Comparison of ENCODE assay signal across 8 cellular contexts in genomic region chr10:47361293-47361692, GRCh38. TPM values are rescaled to one million over a fixed set of nuclear protein-coding genes. Genes with fewer than 3 reads are reported as not detected.
DNase-seq lines count a peak whose midpoint lies in the region; ATAC-seq, FAIRE-seq and TF ChIP-seq lines count a peak whose summit lies in the region.

No MANE protein-coding gene starts in this region.

- H3K9me3 ChIP-seq in K562 (replicated peaks; ENCODE audit: control insufficient read depth, insufficient read depth, low read depth, low read length) (no peaks in the 10 kb centered on the region), upper lobe of right lung (no peaks in the 10 kb centered on the region), uterus (no peaks in the 10 kb centered on the region)

- H3K79me2 ChIP-seq in K562 (ENCODE audit: control insufficient read depth, insufficient read depth, low read length) = no peaks in the 10 kb centered on the region

- CTCF ChIA-PET in activated CD4-positive, alpha-beta T cell treated with anti-CD3 and anti-CD28 coated beads for 36 hours (lab: Charles Lee) = interaction anchor here (0.7 to 1.5 kb wide), 7 partner anchors 8 to 268 kb away, joined by 3 to 6 read pairs (median 3); no protein-coding TSS in a partner anchor
- CTCF ChIA-PET in K562 (lab: Yijun Ruan, JAX; ENCODE audit: low intra/inter-chr PET ratio) = no interaction called here

- no peak for TF ChIP-seq POLR2A in K562 (conservative IDR thresholded peaks at IDR 0.05)
- no peak for TF ChIP-seq POLR2A in uterus (IDR thresholded peaks at IDR 0.05)

- H3K4me3 ChIP-seq in K562 = no peak overlapping the region
- H3K4me3 ChIP-seq in upper lobe of right lung = no peak overlapping the region
- H3K4me3 ChIP-seq in uterus = no peak overlapping the region

- H4K20me1 ChIP-seq in K562 (replicated peaks; ENCODE audit: control insufficient read depth, insufficient read depth, low read length) = no peaks in the 10 kb centered on the region

- H3K27me3 ChIP-seq in K562 (ENCODE audit: control insufficient read depth in 2 of 2, insufficient read depth in 2 of 2, low read length in 2 of 2) = peaks cover 22 to 43% of the 10 kb centered on the region in 2 experiments
- H3K27me3 ChIP-seq in upper lobe of right lung = no peaks in the 10 kb centered on the region
- H3K27me3 ChIP-seq in uterus = no peaks in the 10 kb centered on the region

- intact Hi-C loops in activated CD4-positive, alpha-beta T cell treated with anti-CD3 and anti-CD28 coated beads for 36 hours (cut with DNase I, micrococcal nuclease) = no loop called here
- intact Hi-C loops in K562 (cut with micrococcal nuclease) (loop anchor here (2.0 to 5.0 kb wide), 2 partner anchors 36 to 91 kb away; no protein-coding TSS in a partner anchor), left colon (cut with DNase I, micrococcal nuclease) (no loop called here), upper lobe of right lung (cut with DNase I) (no loop called here), uterus (cut with DNase I; ENCODE audit: low total_unique reads) (no loop called here)

- no peaks in the 10 kb centered on the region for H3K36me3 Mint-ChIP-seq in activated CD4-positive, alpha-beta T cell treated with anti-CD3 and anti-CD28 coated beads for 36 hours (ENCODE audit: low read depth)

- in situ Hi-C loops in K562 (cut with MboI) = no loop called here

- no peak overlapping the region for H3K4me3 Mint-ChIP-seq in activated CD4-positive, alpha-beta T cell treated with anti-CD3 and anti-CD28 coated beads for 36 hours

- H3K9ac ChIP-seq in K562 (ENCODE audit: insufficient read depth in 1 of 2, low read depth in 2 of 2, low read length in 2 of 2) = no peak overlapping the region

- FAIRE-seq in K562 (lab: Jason Lieb, UNC) = no peak

- peak; percentile 62 to 84 for TF ChIP-seq RAD21 in K562 (CRISPR knock-in tag; conservative IDR thresholded peaks at IDR 0.05 in 1 of 2, IDR thresholded peaks at IDR 0.05 in 1 of 2)

- peak; percentile 65 for DNase-seq in activated CD4-positive, alpha-beta T cell treated with anti-CD3 and anti-CD28 coated beads for 36 hours
- DNase-seq in activated CD4-positive, alpha-beta T cell treated with anti-CD3 and anti-CD28 coated beads, Interleukin-2, amount 50 U/mL, for 4 hours = no peak
- DNase-seq in M059J (ENCODE audit: low read depth) = peak; percentile 34
- DNase-seq in K562 (ENCODE audit: extremely low read depth in 1 of 4, low spot score in 3 of 4) = peak; percentile 76 to 89 (median 84)
- DNase-seq in left colon = peak in 1 of 2 donors; percentile 54
- no peak for DNase-seq in upper lobe of right lung
- no peak for DNase-seq in uterus

- POLR2A ChIA-PET in activated CD4-positive, alpha-beta T cell treated with anti-CD3 and anti-CD28 coated beads for 36 hours (lab: Charles Lee) = no interaction called here
- POLR2A ChIA-PET in K562 (lab: Yijun Ruan, JAX) = interaction anchor here (1.0 kb wide), 1 partner anchor 16 kb away, joined by 3 read pairs; no protein-coding TSS in a partner anchor

- no peak overlapping the region for H3K4me2 ChIP-seq in K562 (ENCODE audit: insufficient read depth, low read length)

- TF ChIP-seq CTCF in K562 (IDR thresholded peaks at IDR 0.05 in 2 of 3, conservative IDR thresholded peaks at IDR 0.05 in 1 of 3; ENCODE audit: insufficient read depth in 2 of 3, low read depth in 1 of 3, low read length in 3 of 3) (peak; percentile 87 to 98 (median 94)), upper lobe of right lung (IDR thresholded peaks at IDR 0.05) (peak; percentile 70), uterus (IDR thresholded peaks at IDR 0.05) (peak in 2 of 4 experiments; percentile 18 to 27)

- H3K9me3 Mint-ChIP-seq in activated CD4-positive, alpha-beta T cell treated with anti-CD3 and anti-CD28 coated beads for 36 hours (ENCODE audit: low read depth) = no peaks in the 10 kb centered on the region

- H3K27ac ChIP-seq in K562 (ENCODE audit: extremely low read depth, low read depth, low read length) (no peak overlapping the region), upper lobe of right lung (no peak overlapping the region), uterus (no peak overlapping the region)

- no peaks in the 10 kb centered on the region for H3K4me1 Mint-ChIP-seq in activated CD4-positive, alpha-beta T cell treated with anti-CD3 and anti-CD28 coated beads for 36 hours

- no peak overlapping the region for H2AFZ ChIP-seq in K562 (ENCODE audit: low read depth, low read length)

- ATAC-seq in activated CD4-positive, alpha-beta T cell treated with anti-CD3 and anti-CD28 coated beads for 36 hours = no peak
- ATAC-seq in K562 (peak; percentile 96), left colon (peak; percentile 39), upper lobe of right lung (peak; percentile 67), GM18519 (IDR thresholded peaks at IDR 0.05; ENCODE audit: low FRiP score, unreplicated experiment) (no peak)

- 22% methylated on average over 9 of the region's 9 CpGs for WGBS in K562 (ENCODE audit: insufficient coverage, low coverage, missing lambda C conversion rate)

- H3K27me3 Mint-ChIP-seq in activated CD4-positive, alpha-beta T cell treated with anti-CD3 and anti-CD28 coated beads for 36 hours = peaks cover 2% of the 10 kb centered on the region

- H3K9me1 ChIP-seq in K562 (ENCODE audit: control insufficient read depth, insufficient read depth, low read length) = no peaks in the 10 kb centered on the region

- no TSS peak for BruUV-seq in K562 (replicated peaks; lab: Mats Ljungman, UMichigan)

- TF ChIP-seq EP300 in K562 (IDR thresholded peaks at IDR 0.05; ENCODE audit: low read length) = no peak

- H3K36me3 ChIP-seq in K562 (ENCODE audit: control insufficient read depth, insufficient read depth, low read length) (no peaks in the 10 kb centered on the region), upper lobe of right lung (no peaks in the 10 kb centered on the region), uterus (no peaks in the 10 kb centered on the region)

- H3K27ac Mint-ChIP-seq in activated CD4-positive, alpha-beta T cell treated with anti-CD3 and anti-CD28 coated beads for 36 hours = no peak overlapping the region

- H3K4me1 ChIP-seq in K562 (replicated peaks in 1 of 2; ENCODE audit: control insufficient read depth in 2 of 2, insufficient read depth in 2 of 2, low read length in 2 of 2) (peaks cover 0 to 3% of the 10 kb centered on the region in 2 experiments; a peak in 1 of 5 replicates), upper lobe of right lung (no peaks in the 10 kb centered on the region), uterus (no peaks in the 10 kb centered on the region)

RNA-seq across cellular contexts. Expression of gene RBP3, which starts 13.1 kb away (rescaled TPM):
- total RNA-seq in activated CD4-positive, alpha-beta T cell treated with anti-CD3 and anti-CD28 coated beads for 36 hours = not detected
- not detected in 2 replicates for total RNA-seq in M059J (2014; rRNA removed; shearing (Covaris generic))
- not detected in 2 replicates for total RNA-seq in K562 (2011; cell fraction: chromatin; rRNA removed; ENCODE audit: low replicate concordance)
- total RNA-seq in K562 (2011; cell fraction: nucleolus; rRNA removed) = not detected in 2 replicates
- not detected in 2 replicates for total RNA-seq in K562 (2011; cell fraction: nucleoplasm; rRNA removed)
- total RNA-seq in K562 (2014; rRNA removed) = not detected in 2 replicates
- total RNA-seq in K562 (2014; rRNA removed; fragmentation: Illumina TruSeq; extraction: Trizol) = not detected in 2 replicates
- total RNA-seq in K562 (2015; rRNA removed; fragmentation: Illumina TruSeq; extraction: Trizol) = not detected in 2 replicates
- total RNA-seq in K562 (2021) = not detected in 2 replicates
- polyA plus RNA-seq in K562 (2011; rRNA removed) = not detected in 2 replicates
- not detected in 2 replicates for polyA plus RNA-seq in K562 (2011; cell fraction: cytosol; rRNA removed)
- not detected in 2 replicates for polyA plus RNA-seq in K562 (2011; cell fraction: nucleus; rRNA removed)
- not detected in 2 replicates for polyA plus RNA-seq in K562 (2012)
- not detected in 2 replicates for polyA plus RNA-seq in K562 (2014; fragmentation: Illumina TruSeq; extraction: Trizol)
- not detected for polyA plus RNA-seq in K562 (2014; fragmentation: Nextera tagmentation; extraction: Ambion mirVana)
- not detected in 2 replicates for polyA plus RNA-seq in K562 (2014; rRNA removed)
- polyA minus RNA-seq in K562 (2011; rRNA and poly(A)+ RNA removed) = not detected in 2 replicates
- polyA minus RNA-seq in K562 (2011; cell fraction: cytosol; rRNA and poly(A)+ RNA removed) = not detected in 2 replicates
- polyA minus RNA-seq in K562 (2011; cell fraction: nucleus; rRNA and poly(A)+ RNA removed) = not detected in 2 replicates
- total RNA-seq in left colon = not detected
- not detected for total RNA-seq in upper lobe of right lung
- total RNA-seq in uterus = not detected

RNA-seq across cellular contexts. Expression of gene ZNF488, which starts 22.8 kb away (rescaled TPM):
- total RNA-seq in activated CD4-positive, alpha-beta T cell treated with anti-CD3 and anti-CD28 coated beads for 36 hours = under 1 TPM; 0.70 to 0.75 TPM
- 0.62 and 0.79 TPM in 2 replicates for total RNA-seq in M059J (2014; rRNA removed; shearing (Covaris generic))
- 0.30 TPM in 1 of 2 replicates, not detected in the other for total RNA-seq in K562 (2011; cell fraction: chromatin; rRNA removed; ENCODE audit: low replicate concordance)
- 0.13 and 0.33 TPM in 2 replicates for total RNA-seq in K562 (2011; cell fraction: nucleolus; rRNA removed)
- total RNA-seq in K562 (2011; cell fraction: nucleoplasm; rRNA removed) = not detected in 2 replicates
- not detected in 2 replicates for total RNA-seq in K562 (2014; rRNA removed)
- not detected in 2 replicates for total RNA-seq in K562 (2014; rRNA removed; fragmentation: Illumina TruSeq; extraction: Trizol)
- total RNA-seq in K562 (2015; rRNA removed; fragmentation: Illumina TruSeq; extraction: Trizol) = 0.04 TPM in 1 of 2 replicates, not detected in the other
- total RNA-seq in K562 (2021) = 0.07 and 0.11 TPM in 2 replicates
- 0.04 and 0.08 TPM in 2 replicates for polyA plus RNA-seq in K562 (2011; rRNA removed)
- 0.01 and 0.15 TPM in 2 replicates for polyA plus RNA-seq in K562 (2011; cell fraction: cytosol; rRNA removed)
- 0.13 TPM in 1 of 2 replicates, not detected in the other for polyA plus RNA-seq in K562 (2011; cell fraction: nucleus; rRNA removed)
- polyA plus RNA-seq in K562 (2012) = 0.05 TPM in 1 of 2 replicates, not detected in the other
- polyA plus RNA-seq in K562 (2014; fragmentation: Illumina TruSeq; extraction: Trizol) = 0.09 TPM in 1 of 2 replicates, not detected in the other
- under 1 TPM in 1 of 2 experiments, not detected in 1; 0.03 TPM for polyA plus RNA-seq in K562 (2014; fragmentation: Nextera tagmentation; extraction: Ambion mirVana)
- polyA plus RNA-seq in K562 (2014; rRNA removed) = 0.04 TPM in 1 of 2 replicates, not detected in the other
- 0.14 TPM in 1 of 2 replicates, not detected in the other for polyA minus RNA-seq in K562 (2011; rRNA and poly(A)+ RNA removed)
- not detected in 2 replicates for polyA minus RNA-seq in K562 (2011; cell fraction: cytosol; rRNA and poly(A)+ RNA removed)
- polyA minus RNA-seq in K562 (2011; cell fraction: nucleus; rRNA and poly(A)+ RNA removed) = 0.11 and 0.13 TPM in 2 replicates
- total RNA-seq in left colon = 1 to 10 TPM in 1 of 2 donors, under 1 TPM in 1; 0.64 to 1.7 TPM
- total RNA-seq in upper lobe of right lung = 0.41 TPM
- total RNA-seq in uterus = under 1 TPM in 2 of 4 donors, not detected in 2; 0.21 TPM

RNA-seq across cellular contexts. Expression of gene GDF2, which starts 39.0 kb away (rescaled TPM):
- total RNA-seq in activated CD4-positive, alpha-beta T cell treated with anti-CD3 and anti-CD28 coated beads for 36 hours = not detected
- total RNA-seq in M059J (2014; rRNA removed; shearing (Covaris generic)) = not detected in 2 replicates
- total RNA-seq in K562 (2011; cell fraction: chromatin; rRNA removed; ENCODE audit: low replicate concordance) = 0.21 and 1.00 TPM in 2 replicates
- total RNA-seq in K562 (2011; cell fraction: nucleolus; rRNA removed) = 1.0 and 1.6 TPM in 2 replicates
- 0.38 and 1.0 TPM in 2 replicates for total RNA-seq in K562 (2011; cell fraction: nucleoplasm; rRNA removed)
- total RNA-seq in K562 (2014; rRNA removed) (0.54 and 0.69 TPM in 2 replicates), K562 (2014; rRNA removed; fragmentation: Illumina TruSeq; extraction: Trizol) (0.18 and 0.22 TPM in 2 replicates), K562 (2015; rRNA removed; fragmentation: Illumina TruSeq; extraction: Trizol) (0.57 and 0.58 TPM in 2 replicates), K562 (2021) (0.11 and 0.27 TPM in 2 replicates), left colon (not detected), upper lobe of right lung (not detected), uterus (not detected)
- polyA plus RNA-seq in K562 (2011; rRNA removed) (0.08 TPM in 1 of 2 replicates, not detected in the other), K562 (2014; fragmentation: Illumina TruSeq; extraction: Trizol) (0.48 TPM in 2 replicates), K562 (2014; fragmentation: Nextera tagmentation; extraction: Ambion mirVana) (not detected), K562 (2014; rRNA removed) (0.27 and 0.54 TPM in 2 replicates)
- 0.18 TPM in 1 of 2 replicates, not detected in the other for polyA plus RNA-seq in K562 (2011; cell fraction: cytosol; rRNA removed)
- 0.08 TPM in 1 of 2 replicates, not detected in the other for polyA plus RNA-seq in K562 (2011; cell fraction: nucleus; rRNA removed)
- polyA plus RNA-seq in K562 (2012) = 0.60 and 1.8 TPM in 2 replicates
- 0.09 and 0.14 TPM in 2 replicates for polyA minus RNA-seq in K562 (2011; rRNA and poly(A)+ RNA removed)
- not detected in 2 replicates for polyA minus RNA-seq in K562 (2011; cell fraction: cytosol; rRNA and poly(A)+ RNA removed)
- not detected in 2 replicates for polyA minus RNA-seq in K562 (2011; cell fraction: nucleus; rRNA and poly(A)+ RNA removed)

Comparison
In these comparisons a context has a peak if more than half of its experiments do, and no peak if none do; other contexts are left out.
1. DNase-seq: peak in activated CD4-positive, alpha-beta T cell treated with anti-CD3 and anti-CD28 coated beads for 36 hours (single experiment), M059J (single experiment) and K562 (4 of 4); none in activated CD4-positive, alpha-beta T cell treated with anti-CD3 and anti-CD28 coated beads, Interleukin-2, amount 50 U/mL, for 4 hours (0 of 2), upper lobe of right lung (single experiment) and uterus (0 of 2).
2. ATAC-seq: peak in K562 (single experiment), left colon (single experiment) and upper lobe of right lung (single experiment); none in activated CD4-positive, alpha-beta T cell treated with anti-CD3 and anti-CD28 coated beads for 36 hours (single experiment) and GM18519 (single experiment).